Comparison of ENCODE assay signal across 9 cellular contexts in genomic region chr15:64693134-64693533, GRCh38.
DNase-seq lines count a peak whose midpoint lies in the region; FAIRE-seq and TF ChIP-seq lines count a peak whose summit lies in the region.
"Had no signal": no experiment of that assay in that cellular context is flagged by ENCODE, and none has a peak within 500 bp of the region (broad histone marks: within the 10 kb centered on the region; RNA-seq: fewer than 3 reads in every experiment).

No MANE protein-coding gene starts in this region.

- peaks cover 52% of the 10 kb centered on the region for H3K4me1 Mint-ChIP-seq in nephron progenitor cell

- no peaks in the 10 kb centered on the region for H3K27me3 Mint-ChIP-seq in nephron progenitor cell (ENCODE audit: low read depth, poor library complexity)

- TF ChIP-seq CTCF in BJ (IDR thresholded peaks at IDR 0.05; ENCODE audit: insufficient read depth, low read depth, low read length): no peak
- no peak for TF ChIP-seq CTCF in esophagus squamous epithelium (IDR thresholded peaks at IDR 0.05)
- no peak for TF ChIP-seq CTCF in nephron progenitor cell (IDR thresholded peaks at IDR 0.05)

- POLR2A ChIA-PET in BJ (lab: Charles Lee): no interaction called here

- no peak for TF ChIP-seq POLR2A in esophagus squamous epithelium (IDR thresholded peaks at IDR 0.05)

- no peak overlapping the region for H3K4me3 Mint-ChIP-seq in nephron progenitor cell

- no peak for FAIRE-seq in HTR-8/SVneo (lab: Jason Lieb, UNC)
- FAIRE-seq: colon had no signal

- no peaks in the 10 kb centered on the region for H3K9me3 ChIP-seq in esophagus squamous epithelium

- H3K36me3 ChIP-seq in BJ (ENCODE audit: control insufficient read depth, insufficient read depth, low read length) (peaks cover 16% of the 10 kb centered on the region), esophagus squamous epithelium (peaks cover 12 to 72% (median 16%) of the 10 kb centered on the region in 3 donors)

- peak; percentile 74 for DNase-seq in BJ (ENCODE audit: low read depth)
- DNase-seq in NCI-H2196 (lab: John Stamatoyannopoulos, UW; ENCODE audit: unreplicated experiment): peak; percentile 12
- DNase-seq in esophagus squamous epithelium (lab: John Stamatoyannopoulos, UW): no peak
- DNase-seq in nephron progenitor cell: no peak
- no peak for DNase-seq in effector CD4-positive, alpha-beta T cell
- no peak for DNase-seq in NCI-H82 (lab: John Stamatoyannopoulos, UW)
- no peak for DNase-seq in COLO829 (ENCODE audit: low spot score)
- no peak for DNase-seq in HTR-8/SVneo (ENCODE audit: insufficient read length, low spot score)

- WGBS in esophagus squamous epithelium, 2 donors: 24 to 31% methylated on average over 2 to 5 of the region's 5 CpGs

- intact Hi-C loops in esophagus squamous epithelium (cut with DNase I): no loop called here

- H3K4me3 ChIP-seq in BJ (ENCODE audit: low read depth, low read length) (no peak overlapping the region), esophagus squamous epithelium (no peak overlapping the region)

- peak overlapping the region; percentile 59 for H3K27ac Mint-ChIP-seq in nephron progenitor cell

- CTCF ChIA-PET in BJ (lab: Yijun Ruan, JAX): interaction anchor here (0.6 to 21.7 kb wide), 8 partner anchors 7 to 40 kb away, joined by 3 to 395 read pairs (median 4); no protein-coding TSS in a partner anchor

- H3K4me1 ChIP-seq in esophagus squamous epithelium: peaks cover 23 to 85% (median 31%) of the 10 kb centered on the region in 3 donors

- H3K36me3 Mint-ChIP-seq in nephron progenitor cell (ENCODE audit: low read depth): peaks cover 65% of the 10 kb centered on the region

- H3K27me3 ChIP-seq in BJ (ENCODE audit: control insufficient read depth, insufficient read depth, low read length): no peaks in the 10 kb centered on the region
- H3K27me3 ChIP-seq in esophagus squamous epithelium: no peaks in the 10 kb centered on the region

- peak overlapping the region; percentile 19 to 94 (median 76) for H3K27ac ChIP-seq in esophagus squamous epithelium

- no peaks in the 10 kb centered on the region for H3K9me3 Mint-ChIP-seq in nephron progenitor cell

Comparison
In these comparisons a context has a peak if more than half of its experiments do, and no peak if none do; other contexts are left out.
1. DNase-seq: peak in BJ (single experiment) and NCI-H2196 (single experiment); none in esophagus squamous epithelium (single experiment), nephron progenitor cell (single experiment), effector CD4-positive, alpha-beta T cell (single experiment), NCI-H82 (single experiment), COLO829 (single experiment) and HTR-8/SVneo (single experiment).